ENCODE assay signal across 12 cellular contexts in genomic region chr22:46001426-46002106, GRCh38. TPM values are rescaled to one million over a fixed set of nuclear protein-coding genes. Genes with fewer than 3 reads are reported as not detected.
DNase-seq lines count a peak whose midpoint lies in the region; ATAC-seq and TF ChIP-seq lines count a peak whose summit lies in the region.
"Had no signal": no experiment of that assay in that cellular context is flagged by ENCODE, and none has a peak within 500 bp of the region (broad histone marks: within the 10 kb centered on the region; RNA-seq: fewer than 3 reads in every experiment).

No MANE protein-coding gene starts in this region.

- H3K4me3 ChIP-seq in astrocyte of the spinal cord (ENCODE audit: low read depth, low read length) (no peak overlapping the region), neuronal stem cell (ENCODE audit: low read length in 2 of 2) (no peak overlapping the region)

- peaks cover 4 to 9% of the 10 kb centered on the region in 2 donors for H3K4me1 ChIP-seq in neuronal stem cell (ENCODE audit: control insufficient read depth in 2 of 2, insufficient read depth in 1 of 2, low read depth in 1 of 2, low read length in 2 of 2)

- peak overlapping the region; percentile 22 for H2BK12ac ChIP-seq in neuronal stem cell (ENCODE audit: low read length)

- in situ Hi-C loops in astrocyte of the spinal cord (cut with HindIII; ENCODE audit: low sequenced_read_pairs), result no loop called here

- peak overlapping the region; percentile 71 for H3K18ac ChIP-seq in neuronal stem cell (ENCODE audit: low read length)

- ATAC-seq in GM18868 (IDR thresholded peaks at IDR 0.05; ENCODE audit: unreplicated experiment), result no peak
- ATAC-seq: naive thymus-derived CD8-positive, alpha-beta T cell; SK-N-SH treated with all-trans-retinoic acid at 6 μM for 48 hours had no signal

- H3K23ac ChIP-seq in neuronal stem cell (ENCODE audit: low read depth, low read length, poor library complexity), result peak overlapping the region; percentile 65

- no peaks in the 10 kb centered on the region for H3K36me3 ChIP-seq in neuronal stem cell (replicated peaks in 1 of 2; ENCODE audit: control insufficient read depth in 2 of 2, insufficient read depth in 2 of 2, low read length in 2 of 2)

- no peak for TF ChIP-seq CTCF in astrocyte of the spinal cord (IDR thresholded peaks at IDR 0.05; ENCODE audit: low read depth, low read length)

- no CpG with 5 or more reads among the region's 22 CpGs for WGBS in neuronal stem cell (ENCODE audit: extremely low coverage in 2 of 2, insufficient read length in 2 of 2, insufficient replicate concordance in 1 of 2), 2 donors

- peak overlapping the region; percentile 67 for H2BK15ac ChIP-seq in neuronal stem cell (ENCODE audit: low read length)

- peak overlapping the region; percentile 56 for H2AK5ac ChIP-seq in neuronal stem cell (ENCODE audit: low read depth, low read length)

- H3K79me1 ChIP-seq in neuronal stem cell (ENCODE audit: low read depth, low read length), result peaks cover 4% of the 10 kb centered on the region

- peak overlapping the region; percentile 89 for H3K14ac ChIP-seq in neuronal stem cell (ENCODE audit: low read length)

- H3K27me3 ChIP-seq in neuronal stem cell (ENCODE audit: control insufficient read depth in 3 of 3, insufficient read depth in 3 of 3, low read depth in 1 of 3, low read length in 3 of 3), result peaks cover 0 to 31% (median 12%) of the 10 kb centered on the region in 3 experiments

- H2BK120ac ChIP-seq in neuronal stem cell (ENCODE audit: low read depth, low read length), result no peak overlapping the region

- DNase-seq in DMS 273 (lab: John Stamatoyannopoulos, UW; ENCODE audit: unreplicated experiment) (peak; percentile 82), NCI-H146 treated with DMSO at 0.1 percent for 48 hours (lab: John Stamatoyannopoulos, UW; ENCODE audit: unreplicated experiment) (peak; percentile 77), astrocyte of the spinal cord (ENCODE audit: low read depth, low spot score) (peak; percentile 60), neuronal stem cell (ENCODE audit: low spot score) (no peak), GM03348 (ENCODE audit: low spot score) (no peak), T-helper 9 cell (no peak), DMS114 treated with DMSO at 0.1 percent for 48 hours (lab: John Stamatoyannopoulos, UW; ENCODE audit: unreplicated experiment) (no peak)
- DNase-seq: central memory CD4-positive, alpha-beta T cell had no signal

- peak overlapping the region; percentile 85 for H4K91ac ChIP-seq in neuronal stem cell (ENCODE audit: low read depth, low read length, poor library complexity)

- H3K27ac ChIP-seq in neuronal stem cell (replicated peaks; ENCODE audit: low read length), result no peak overlapping the region

- no peak overlapping the region for H2AFZ ChIP-seq in neuronal stem cell (ENCODE audit: low read length)

- H3K9me3 ChIP-seq in neuronal stem cell (replicated peaks in 1 of 2; ENCODE audit: control insufficient read depth in 2 of 2, insufficient read depth in 1 of 2, low read depth in 1 of 2, low read length in 2 of 2), result no peaks in the 10 kb centered on the region

- H3K4me2 ChIP-seq in neuronal stem cell (ENCODE audit: insufficient read depth, low read length, poor library complexity, severe bottlenecking), result no peak overlapping the region

- peak overlapping the region; percentile 66 for H2BK5ac ChIP-seq in neuronal stem cell (ENCODE audit: low read length)

- H3K9ac ChIP-seq in neuronal stem cell (ENCODE audit: low read depth, low read length, poor library complexity), result peak overlapping the region; percentile 60

- H4K8ac ChIP-seq in neuronal stem cell (ENCODE audit: low read depth, low read length), result no peak overlapping the region

- H3K4ac ChIP-seq in neuronal stem cell (ENCODE audit: low read length), result no peak overlapping the region

RNA-seq across cellular contexts. Expression of gene WNT7B, which starts 24.6 kb away (rescaled TPM):
- 8.6 TPM for polyA plus RNA-seq in neuronal stem cell (2013, experiment 1 of 2)
- polyA plus RNA-seq in neuronal stem cell (2013, experiment 2 of 2), result 8.5 TPM
- polyA plus RNA-seq: CD14-positive monocyte; naive thymus-derived CD8-positive, alpha-beta T cell had no signal

Comparison
In these comparisons a context has a peak if more than half of its experiments do, and no peak if none do; other contexts are left out.
1. DNase-seq: peak in DMS 273 (single experiment), NCI-H146 treated with DMSO at 0.1 percent for 48 hours (single experiment) and astrocyte of the spinal cord (single experiment); none in neuronal stem cell (single experiment), GM03348 (single experiment), T-helper 9 cell (single experiment) and DMS114 treated with DMSO at 0.1 percent for 48 hours (single experiment).